In genomic region chr18:24846133-24846532, GRCh38 we compare ENCODE assay signal across 16 cellular contexts.
"Had no signal": no experiment of that assay in that cellular context is flagged by ENCODE, and none has a peak within 500 bp of the region (broad histone marks: within the 10 kb centered on the region; RNA-seq: fewer than 3 reads in every experiment).

No MANE protein-coding gene starts in this region.

- ATAC-seq: gastroesophageal sphincter, heart right ventricle, lower lobe of right lung, natural killer cell had no signal

- H3K9me3 Mint-ChIP-seq: activated CD4-positive, alpha-beta memory T cell treated with anti-CD3 and anti-CD28 coated beads, Interleukin-2, amount 10 ng/mL, durations not matched to agents 7 days and 5 days; activated naive CD4-positive, alpha-beta T cell treated with anti-CD3 and anti-CD28 coated beads, Interleukin-2, amount 50 U/mL, for 24 hours; activated T-cell treated with anti-CD3 and anti-CD28 coated beads, Interleukin-2, amount 50 U/mL, for 24 hours; mesothelial cell of epicardium; natural killer cell had no signal

- H3K9ac ChIP-seq: parathyroid adenoma had no signal

- H3K27me3 ChIP-seq: adrenal gland, gastroesophageal sphincter, neutrophil, sigmoid colon had no signal

- H3K27me3 Mint-ChIP-seq: activated CD4-positive, alpha-beta memory T cell treated with anti-CD3 and anti-CD28 coated beads, Interleukin-2, amount 10 ng/mL, durations not matched to agents 7 days and 5 days had no signal

- H3K4me3 ChIP-seq: adrenal gland, gastroesophageal sphincter, heart right ventricle, lower lobe of right lung, sigmoid colon had no signal

- H3K79me2 ChIP-seq: parathyroid adenoma had no signal

- H3K4me1 ChIP-seq: adrenal gland, gastroesophageal sphincter, heart right ventricle, lower lobe of right lung, parathyroid adenoma, sigmoid colon had no signal

- H3K36me3 ChIP-seq: adrenal gland, gastroesophageal sphincter, heart right ventricle, lower lobe of right lung, neutrophil, sigmoid colon, WERI-Rb-1 had no signal

- H3K4me3 Mint-ChIP-seq: activated CD4-positive, alpha-beta memory T cell treated with anti-CD3 and anti-CD28 coated beads, Interleukin-2, amount 10 ng/mL, durations not matched to agents 7 days and 5 days; activated naive CD4-positive, alpha-beta T cell treated with anti-CD3 and anti-CD28 coated beads, Interleukin-2, amount 50 U/mL, for 24 hours; activated T-cell treated with anti-CD3 and anti-CD28 coated beads, Interleukin-2, amount 50 U/mL, for 24 hours; mesothelial cell of epicardium; natural killer cell had no signal

- H2AFZ ChIP-seq: parathyroid adenoma had no signal

- H3K36me3 Mint-ChIP-seq: activated naive CD4-positive, alpha-beta T cell treated with anti-CD3 and anti-CD28 coated beads, Interleukin-2, amount 50 U/mL, for 24 hours; mesothelial cell of epicardium; natural killer cell had no signal

- H3K9me3 ChIP-seq: adrenal gland, gastroesophageal sphincter, heart right ventricle, lower lobe of right lung, neutrophil, sigmoid colon had no signal

- H3K4me1 Mint-ChIP-seq: activated CD4-positive, alpha-beta memory T cell treated with anti-CD3 and anti-CD28 coated beads, Interleukin-2, amount 10 ng/mL, durations not matched to agents 7 days and 5 days; activated naive CD4-positive, alpha-beta T cell treated with anti-CD3 and anti-CD28 coated beads, Interleukin-2, amount 50 U/mL, for 24 hours; natural killer cell had no signal

- DNase-seq: activated CD4-positive, alpha-beta memory T cell treated with anti-CD3 and anti-CD28 coated beads, Interleukin-2, amount 10 ng/mL, durations not matched to agents 7 days and 5 days; activated CD4-positive, alpha-beta T cell treated with anti-CD3 and anti-CD28 coated beads for 4 hours; activated effector memory CD4-positive, alpha-beta T cell treated with Interleukin-2 at 50 U/mL for 16 hours; activated T-cell treated with anti-CD3 and anti-CD28 coated beads, Interleukin-2, amount 50 U/mL, for 24 hours; adrenal gland; heart right ventricle; lower lobe of right lung; natural killer cell; sigmoid colon; stimulated activated CD4-positive, alpha-beta T cell treated with anti-CD3 and anti-CD28 coated beads, Interleukin-1b, Interleukin-23, amount 100 ng/mL, for 48 hours; WERI-Rb-1 had no signal

- H3K27ac Mint-ChIP-seq: activated CD4-positive, alpha-beta memory T cell treated with anti-CD3 and anti-CD28 coated beads, Interleukin-2, amount 10 ng/mL, durations not matched to agents 7 days and 5 days; activated naive CD4-positive, alpha-beta T cell treated with anti-CD3 and anti-CD28 coated beads, Interleukin-2, amount 50 U/mL, for 24 hours; activated T-cell treated with anti-CD3 and anti-CD28 coated beads, Interleukin-2, amount 50 U/mL, for 24 hours; mesothelial cell of epicardium; natural killer cell had no signal
